Comparison of ENCODE assay signal across 1 cellular context in genomic region chr6:126147416-126147815, GRCh38.
TF ChIP-seq lines count a peak whose summit lies in the region.

No MANE protein-coding gene starts in this region.

TF ChIP-seq in HepG2, 621 proteins besides CTCF, POLR2A, EP300 and RAD21 (continued from another document):
- TF ChIP-seq KLF16 (CRISPR knock-in tag; IDR thresholded peaks at IDR 0.05), result no peak
- no peak for TF ChIP-seq ZNF782 (CRISPR knock-in tag; IDR thresholded peaks at IDR 0.05; ENCODE audit: borderline replicate concordance)
- no peak for TF ChIP-seq MLX (CRISPR knock-in tag; IDR thresholded peaks at IDR 0.05)
- no peak for TF ChIP-seq CCAR2 (optimal IDR thresholded peaks at IDR 0.05; ENCODE audit: low read depth, low read length)
- no peak for TF ChIP-seq SMAD1 (CRISPR knock-in tag; IDR thresholded peaks at IDR 0.05; ENCODE audit: borderline replicate concordance, low read depth)
- TF ChIP-seq ZNF34 (CRISPR knock-in tag; IDR thresholded peaks at IDR 0.05; ENCODE audit: borderline replicate concordance), result no peak
- TF ChIP-seq ZNF441 (CRISPR knock-in tag; IDR thresholded peaks at IDR 0.05; ENCODE audit: borderline replicate concordance), result no peak
